Comparison of ENCODE assay signal across 32 cellular contexts in the genomic region with DNA sequence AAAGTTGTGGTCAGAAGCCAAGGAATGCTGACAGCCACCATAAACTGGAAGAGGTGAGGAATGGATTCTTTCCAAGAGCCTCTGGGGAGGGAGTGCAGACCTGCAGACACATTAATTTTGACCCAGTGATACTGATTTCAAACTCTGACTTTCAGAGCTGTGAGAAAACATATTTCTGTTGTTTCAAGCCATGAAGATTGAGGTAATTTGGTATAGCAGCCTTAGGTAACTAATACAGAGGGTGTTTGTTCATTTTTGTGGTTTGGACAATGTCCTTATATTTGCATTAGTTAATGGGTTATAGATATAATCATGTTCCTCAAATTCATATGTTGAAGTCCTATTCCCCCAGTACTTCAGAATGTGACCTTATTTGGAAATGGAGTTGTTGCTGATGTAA.
"Had no signal": no experiment of that assay in that cellular context is flagged by ENCODE, and none has a peak within 500 bp of the region (broad histone marks: within the 10 kb centered on the region; RNA-seq: fewer than 3 reads in every experiment).

No MANE protein-coding gene starts in this region.

- H3K27me3 Mint-ChIP-seq: dendritic cell treated with granulocyte-macrophage colony-stimulating factor and Interleukin-4, amounts not matched to agents 40 ng/mL and 50 ng/mL, for 4 days; T-helper 17 cell had no signal

- H3K27ac Mint-ChIP-seq: activated CD4-positive, alpha-beta memory T cell treated with anti-CD3 and anti-CD28 coated beads, Interleukin-2, amount 10 ng/mL, durations not matched to agents 7 days and 5 days; activated CD4-positive, alpha-beta T cell treated with anti-CD3 and anti-CD28 coated beads, Interleukin-2, amount 10 ng/mL, durations not matched to agents 7 days and 5 days; activated naive CD8-positive, alpha-beta T cell treated with anti-CD3 and anti-CD28 coated beads for 36 hours; activated naive CD8-positive, alpha-beta T cell treated with anti-CD3 and anti-CD28 coated beads, Interleukin-2, amount 50 U/mL, for 24 hours; activated T-cell treated with anti-CD3 and anti-CD28 coated beads, Interleukin-2, amount 50 U/mL, for 24 hours; activated T-cell treated with anti-CD3 and anti-CD28 coated beads, Interleukin-2, amount 50 U/mL, for 72 hours; dendritic cell treated with granulocyte-macrophage colony-stimulating factor and Interleukin-4, amounts not matched to agents 40 ng/mL and 50 ng/mL, for 4 days; endodermal cell; T-helper 17 cell; T-helper 2 cell treated with Interferon-gamma antibody and Interleukin-4, amounts not matched to agents 5 μg/mL and 100 μg/mL, for 36 hours had no signal

- H3K27me3 ChIP-seq: adrenal gland, ascending aorta, brain microvascular endothelial cell, dorsolateral prefrontal cortex had no signal

- H3K36me3 ChIP-seq: adrenal gland, ascending aorta, brain microvascular endothelial cell had no signal

- FAIRE-seq: bronchial epithelial cell, frontal cortex had no signal

- H3K4me1 ChIP-seq: adrenal gland, ascending aorta had no signal

- H3K27ac ChIP-seq: adrenal gland, ascending aorta, brain microvascular endothelial cell, coronary artery, dorsolateral prefrontal cortex had no signal

- ATAC-seq: activated naive CD8-positive, alpha-beta T cell treated with anti-CD3 and anti-CD28 coated beads, Interleukin-2, amount 50 U/mL, for 24 hours; activated T-cell treated with anti-CD3 and anti-CD28 coated beads, Interleukin-2, amount 50 U/mL, for 72 hours; esophagus mucosa; T-helper 17 cell had no signal

- H3K4me1 Mint-ChIP-seq: activated CD4-positive, alpha-beta memory T cell treated with anti-CD3 and anti-CD28 coated beads, Interleukin-2, amount 10 ng/mL, durations not matched to agents 7 days and 5 days; activated CD4-positive, alpha-beta T cell treated with anti-CD3 and anti-CD28 coated beads, Interleukin-2, amount 10 ng/mL, durations not matched to agents 7 days and 5 days; activated naive CD8-positive, alpha-beta T cell treated with anti-CD3 and anti-CD28 coated beads for 36 hours; activated naive CD8-positive, alpha-beta T cell treated with anti-CD3 and anti-CD28 coated beads, Interleukin-2, amount 50 U/mL, for 24 hours; central memory CD8-positive, alpha-beta T cell; endodermal cell; T-helper 17 cell had no signal

- H3K4me3 Mint-ChIP-seq: activated CD4-positive, alpha-beta memory T cell treated with anti-CD3 and anti-CD28 coated beads, Interleukin-2, amount 10 ng/mL, durations not matched to agents 7 days and 5 days; activated CD4-positive, alpha-beta T cell treated with anti-CD3 and anti-CD28 coated beads, Interleukin-2, amount 10 ng/mL, durations not matched to agents 7 days and 5 days; activated naive CD8-positive, alpha-beta T cell treated with anti-CD3 and anti-CD28 coated beads for 36 hours; activated naive CD8-positive, alpha-beta T cell treated with anti-CD3 and anti-CD28 coated beads, Interleukin-2, amount 50 U/mL, for 24 hours; activated T-cell treated with anti-CD3 and anti-CD28 coated beads, Interleukin-2, amount 50 U/mL, for 24 hours; activated T-cell treated with anti-CD3 and anti-CD28 coated beads, Interleukin-2, amount 50 U/mL, for 72 hours; central memory CD8-positive, alpha-beta T cell; dendritic cell treated with granulocyte-macrophage colony-stimulating factor and Interleukin-4, amounts not matched to agents 40 ng/mL and 50 ng/mL, for 4 days; endodermal cell; T-helper 17 cell; T-helper 2 cell treated with Interferon-gamma antibody and Interleukin-4, amounts not matched to agents 5 μg/mL and 100 μg/mL, for 36 hours had no signal

- DNase-seq: activated CD4-positive, alpha-beta memory T cell treated with anti-CD3 and anti-CD28 coated beads, Interleukin-2, amount 10 ng/mL, durations not matched to agents 7 days and 5 days; activated CD4-positive, alpha-beta T cell treated with anti-CD3 and anti-CD28 coated beads for 4 hours; activated CD4-positive, alpha-beta T cell treated with anti-CD3 and anti-CD28 coated beads, Interleukin-2, amount 10 ng/mL, durations not matched to agents 7 days and 5 days; activated CD4-positive, alpha-beta T cell treated with anti-CD3 and anti-CD28 coated beads, Interleukin-2, amount 50 U/mL, for 4 hours; activated CD4-positive, CD25-positive, alpha-beta regulatory T cell; activated CD4-positive, CD25-positive, alpha-beta regulatory T cell treated with anti-CD3 and anti-CD28 coated beads, Interleukin-2, amount 50 U/mL, for 72 hours; activated CD8-positive, alpha-beta memory T cell treated with anti-CD3 and anti-CD28 coated beads, Interleukin-2, amount 50 U/mL, for 48 hours; activated gamma-delta T cell; activated naive CD4-positive, alpha-beta T cell; activated naive CD4-positive, alpha-beta T cell treated with anti-CD3 and anti-CD28 coated beads, Interleukin-2, amount 50 U/mL, for 16 hours; activated naive CD8-positive, alpha-beta T cell treated with anti-CD3 and anti-CD28 coated beads for 36 hours; activated naive CD8-positive, alpha-beta T cell treated with anti-CD3 and anti-CD28 coated beads, Interleukin-2, amount 50 U/mL, for 24 hours; activated T-cell treated with anti-CD3 and anti-CD28 coated beads for 4 hours; activated T-cell treated with anti-CD3 and anti-CD28 coated beads, Interleukin-2, amount 50 U/mL, for 24 hours; activated T-cell treated with anti-CD3 and anti-CD28 coated beads, Interleukin-2, amount 50 U/mL, for 72 hours; adrenal gland; brain microvascular endothelial cell; dorsolateral prefrontal cortex; effector memory CD4-positive, alpha-beta T cell; endodermal cell; foreskin fibroblast; hippocampal formation; T-helper 17 cell; T1000 had no signal

- H3K4me3 ChIP-seq: adrenal gland, ascending aorta, coronary artery, dorsolateral prefrontal cortex had no signal
